10 cellular contexts compared by ENCODE assay signal in the genomic region with DNA sequence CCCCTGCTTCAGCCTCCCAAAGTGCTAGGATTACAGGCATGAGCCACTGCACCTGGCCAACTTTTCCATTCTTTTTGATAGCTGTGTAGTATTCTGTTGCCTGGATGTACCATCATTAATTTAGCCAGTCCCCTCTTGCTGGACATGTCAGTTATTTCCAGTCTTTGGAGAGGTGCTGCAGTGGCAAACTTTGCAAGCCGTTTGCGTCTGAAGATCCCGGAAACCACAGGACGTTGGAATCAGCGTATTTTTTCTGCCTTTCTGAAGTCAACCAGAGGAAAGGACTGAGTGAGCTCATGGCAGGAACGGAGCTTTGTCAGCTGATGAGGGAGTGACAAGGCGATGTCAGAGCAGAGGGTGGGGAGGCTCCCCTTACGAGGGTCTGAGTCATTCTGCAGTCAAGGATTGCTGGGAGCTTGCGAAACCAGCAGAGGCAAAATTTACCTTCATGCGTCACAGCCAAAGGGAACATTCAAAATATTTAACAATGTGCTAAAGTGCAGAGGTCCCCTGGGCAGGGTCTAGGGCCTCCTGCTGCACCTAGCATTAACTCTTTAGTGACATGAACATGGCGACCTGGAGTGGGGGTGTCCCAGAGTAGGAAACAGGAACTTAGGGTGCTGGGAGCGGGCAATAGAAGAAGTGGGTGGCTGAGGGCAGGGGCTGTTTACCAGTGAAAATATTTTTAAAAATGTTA. TPM values are rescaled to one million over a fixed set of nuclear protein-coding genes. Genes with fewer than 3 reads are reported as not detected.
DNase-seq lines count a peak whose midpoint lies in the region; ATAC-seq and TF ChIP-seq lines count a peak whose summit lies in the region.
"Had no signal": no experiment of that assay in that cellular context is flagged by ENCODE, and none has a peak within 500 bp of the region (broad histone marks: within the 10 kb centered on the region; RNA-seq: fewer than 3 reads in every experiment).

No MANE protein-coding gene starts in this region.

- peak overlapping the region in 1 of 9 donors; percentile 18 for H3K27ac Mint-ChIP-seq in naive thymus-derived CD4-positive, alpha-beta T cell
- H3K27ac Mint-ChIP-seq: T-cell had no signal

- peak; percentile 93 for ATAC-seq in naive thymus-derived CD4-positive, alpha-beta T cell
- ATAC-seq in GM21390 (IDR thresholded peaks at IDR 0.05; ENCODE audit: unreplicated experiment): no peak
- ATAC-seq in GM21723 (IDR thresholded peaks at IDR 0.05; ENCODE audit: unreplicated experiment): no peak
- ATAC-seq: T-cell had no signal

- no peaks in the 10 kb centered on the region for H3K27me3 ChIP-seq in naive thymus-derived CD4-positive, alpha-beta T cell (ENCODE audit: control insufficient read depth in 2 of 2, insufficient read depth in 2 of 2, low read length in 2 of 2)

- H3K9me3 Mint-ChIP-seq in naive thymus-derived CD4-positive, alpha-beta T cell: no peaks in the 10 kb centered on the region
- H3K9me3 Mint-ChIP-seq: neural crest cell, T-cell had no signal

- CTCF ChIA-PET in naive thymus-derived CD4-positive, alpha-beta T cell (lab: Charles Lee): interaction anchor here (0.9 kb wide), 1 partner anchor 10 kb away, joined by 3 read pairs; no protein-coding TSS in a partner anchor

- H3K36me3 Mint-ChIP-seq in naive thymus-derived CD4-positive, alpha-beta T cell: no peaks in the 10 kb centered on the region
- H3K36me3 Mint-ChIP-seq: T-cell had no signal

- no peaks in the 10 kb centered on the region for H3K4me1 ChIP-seq in naive thymus-derived CD4-positive, alpha-beta T cell (ENCODE audit: control insufficient read depth in 2 of 2, insufficient read depth in 2 of 2, low read length in 2 of 2)

- POLR2A ChIA-PET in naive thymus-derived CD4-positive, alpha-beta T cell (lab: Charles Lee): no interaction called here

- no peak overlapping the region for H3K4me3 ChIP-seq in epithelial cell of esophagus (ENCODE audit: low read length)
- no peak overlapping the region for H3K4me3 ChIP-seq in naive thymus-derived CD4-positive, alpha-beta T cell (ENCODE audit: low read length)

- peak; percentile 2 for DNase-seq in DMS153 (lab: John Stamatoyannopoulos, UW)
- no peak for DNase-seq in DMS153 treated with DMSO at 0.1 percent for 48 hours (lab: John Stamatoyannopoulos, UW; ENCODE audit: unreplicated experiment)
- DNase-seq in RPMI8226: peak; percentile 35
- peak; percentile 98 for DNase-seq in epithelial cell of esophagus (ENCODE audit: low read depth)
- no peak for DNase-seq in naive thymus-derived CD4-positive, alpha-beta T cell
- DNase-seq in NCI-H128 (lab: John Stamatoyannopoulos, UW; ENCODE audit: unreplicated experiment): no peak

- peaks cover 0 to 4% (median 0%) of the 10 kb centered on the region in 7 donors for H3K4me1 Mint-ChIP-seq in naive thymus-derived CD4-positive, alpha-beta T cell
- H3K4me1 Mint-ChIP-seq: neural crest cell, T-cell had no signal

- intact Hi-C loops in naive thymus-derived CD4-positive, alpha-beta T cell (cut with micrococcal nuclease): no loop called here

- H3K36me3 ChIP-seq in naive thymus-derived CD4-positive, alpha-beta T cell (ENCODE audit: control insufficient read depth in 2 of 3, insufficient read depth in 3 of 3, low read length in 3 of 3): no peaks in the 10 kb centered on the region

- H3K27ac ChIP-seq in naive thymus-derived CD4-positive, alpha-beta T cell (ENCODE audit: low read depth, low read length): no peak overlapping the region

- H3K27me3 Mint-ChIP-seq in naive thymus-derived CD4-positive, alpha-beta T cell: peaks cover 2 to 29% (median 21%) of the 10 kb centered on the region in 5 donors

- TF ChIP-seq CTCF in epithelial cell of esophagus (IDR thresholded peaks at IDR 0.05; ENCODE audit: insufficient read depth, low read depth, low read length, missing control alignments): no peak

- H3K4me3 Mint-ChIP-seq in naive thymus-derived CD4-positive, alpha-beta T cell: no peak overlapping the region
- H3K4me3 Mint-ChIP-seq: neural crest cell, T-cell had no signal

- H3K9me3 ChIP-seq in naive thymus-derived CD4-positive, alpha-beta T cell (ENCODE audit: control insufficient read depth in 2 of 3, low read length in 3 of 3): no peaks in the 10 kb centered on the region

RNA-seq across cellular contexts. Expression of a gene that starts 5.6 kb away (rescaled TPM):
- total RNA-seq in naive thymus-derived CD4-positive, alpha-beta T cell: 100 to 1,000 TPM in 1 of 5 experiments, 10 to 100 TPM in 1, 1 to 10 TPM in 3; 3.7 to 205 (median 7.0) TPM
- polyA plus RNA-seq in naive thymus-derived CD4-positive, alpha-beta T cell: under 1 TPM in 1 of 2 donors, not detected in 1; 0.14 TPM

RNA-seq across cellular contexts. Expression of a gene that starts 16.7 kb away (rescaled TPM):
- 10 to 100 TPM in 1 of 5 experiments, 1 to 10 TPM in 1, under 1 TPM in 3; 0.14 to 16.8 (median 0.34) TPM for total RNA-seq in naive thymus-derived CD4-positive, alpha-beta T cell
- polyA plus RNA-seq in naive thymus-derived CD4-positive, alpha-beta T cell: not detected
- total RNA-seq: neural crest cell had no signal

RNA-seq across cellular contexts. Expression of a gene that starts 33.8 kb away (rescaled TPM):
- 10 to 100 TPM; 15.6 to 31.6 (median 29.5) TPM for total RNA-seq in naive thymus-derived CD4-positive, alpha-beta T cell
- polyA plus RNA-seq in naive thymus-derived CD4-positive, alpha-beta T cell: 10 to 100 TPM in 1 of 2 donors, 1 to 10 TPM in 1; 3.7 to 14.2 TPM

RNA-seq across cellular contexts. Expression of a gene that starts 40.6 kb away (rescaled TPM):
- total RNA-seq in naive thymus-derived CD4-positive, alpha-beta T cell: 10 to 100 TPM; 11.6 to 21.7 (median 16.7) TPM
- polyA plus RNA-seq in naive thymus-derived CD4-positive, alpha-beta T cell: 1 to 10 TPM; 2.3 to 3.0 TPM

RNA-seq across cellular contexts. Expression of a gene that starts 58.9 kb away (rescaled TPM):
- 10 to 100 TPM; 41.9 to 80.0 (median 51.4) TPM for total RNA-seq in naive thymus-derived CD4-positive, alpha-beta T cell
- polyA plus RNA-seq in naive thymus-derived CD4-positive, alpha-beta T cell: 10 to 100 TPM in 1 of 2 donors, 1 to 10 TPM in 1; 8.5 to 13.0 TPM

Comparison
In these comparisons a context has a peak if more than half of its experiments do, and no peak if none do; other contexts are left out.
1. DNase-seq: peak in DMS153 (single experiment), RPMI8226 (single experiment) and epithelial cell of esophagus (single experiment); none in DMS153 treated with DMSO at 0.1 percent for 48 hours (single experiment), naive thymus-derived CD4-positive, alpha-beta T cell (0 of 9) and NCI-H128 (single experiment).